Comparison of ENCODE assay signal across 18 cellular contexts in genomic region chr4:78254893-78255292, GRCh38.
DNase-seq lines count a peak whose midpoint lies in the region; ATAC-seq, FAIRE-seq and TF ChIP-seq lines count a peak whose summit lies in the region.
"Had no signal": no experiment of that assay in that cellular context is flagged by ENCODE, and none has a peak within 500 bp of the region (broad histone marks: within the 10 kb centered on the region; RNA-seq: fewer than 3 reads in every experiment).

No MANE protein-coding gene starts in this region.

- POLR2A ChIA-PET in HepG2 (lab: Yijun Ruan, JAX) = no interaction called here

- no peaks in the 10 kb centered on the region for H3F3A ChIP-seq in GM23338 (replicated peaks; ENCODE audit: low read depth)

- H3K36me3 Mint-ChIP-seq in GM23338 (ENCODE audit: low read depth) = peaks cover 74% of the 10 kb centered on the region
- H3K36me3 Mint-ChIP-seq: CD4-positive, alpha-beta memory T cell had no signal

- no TSS peak for BruUV-seq in HepG2 (replicated peaks; lab: Mats Ljungman, UMichigan)

- TF ChIP-seq POLR2A in HepG2 (IDR thresholded peaks at IDR 0.05; ENCODE audit: insufficient read depth in 1 of 2, low read depth in 2 of 2, low read length in 2 of 2) = no peak

- peaks cover 3% of the 10 kb centered on the region for H3K9me2 ChIP-seq in GM23338 (ENCODE audit: insufficient read depth)

- no peak overlapping the region for H3K4me3 ChIP-seq in GM23338
- H3K4me3 ChIP-seq in mucosa of descending colon = no peak overlapping the region
- no peak overlapping the region for H3K4me3 ChIP-seq in HepG2 (replicated peaks in 1 of 3; ENCODE audit: insufficient read depth in 1 of 3, low read depth in 2 of 3, low read length in 3 of 3)
- H3K4me3 ChIP-seq: HAP-1 had no signal

- no peak overlapping the region for H3K9ac ChIP-seq in HepG2 (ENCODE audit: insufficient read depth, low read depth, low read length)

- no peak overlapping the region for H2AFZ ChIP-seq in GM23338
- H2AFZ ChIP-seq in HepG2 (ENCODE audit: low read length) = no peak overlapping the region

- in situ Hi-C loops in HepG2 (cut with HindIII; ENCODE audit: extremely low pct_ligation_motif_present, low pct_unique_long_range_greater_than_20kb) = no loop called here

- peaks cover 24% of the 10 kb centered on the region for H3K4me1 ChIP-seq in GM23338 (ENCODE audit: insufficient read depth)
- no peaks in the 10 kb centered on the region for H3K4me1 ChIP-seq in mucosa of descending colon (ENCODE audit: low read depth)
- no peaks in the 10 kb centered on the region for H3K4me1 ChIP-seq in HepG2 (ENCODE audit: insufficient read depth, low read length)
- H3K4me1 ChIP-seq: Caco-2, HAP-1 had no signal

- H3K27ac ChIP-seq in GM23338 (ENCODE audit: low read depth) = no peak overlapping the region
- no peak overlapping the region for H3K27ac ChIP-seq in HepG2 (ENCODE audit: extremely low read length, insufficient read depth, low read length)

- WGBS in HepG2 (ENCODE audit: low lambda C conversion rate) = 62% methylated on average over 3 of the region's 4 CpGs

- peak; percentile 25 for DNase-seq in COR-L47 (lab: John Stamatoyannopoulos, UW)
- DNase-seq in GM23338 (ENCODE audit: low spot score) = no peak
- DNase-seq in NCI-H446 treated with DMSO at 0.1 percent for 48 hours (lab: John Stamatoyannopoulos, UW) = peak; percentile 18
- peak; percentile 6 for DNase-seq in cerebellum (ENCODE audit: low spot score)
- no peak for DNase-seq in NCI-H2196 (lab: John Stamatoyannopoulos, UW; ENCODE audit: unreplicated experiment)
- no peak for DNase-seq in mucosa of descending colon
- no peak for DNase-seq in NCI-H2196 treated with DMSO at 0.1 percent for 48 hours (lab: John Stamatoyannopoulos, UW; ENCODE audit: unreplicated experiment)
- no peak for DNase-seq in HepG2 (ENCODE audit: low spot score)
- DNase-seq: C1 segment of cervical spinal cord; Caco-2; CD4-positive, alpha-beta memory T cell; DMS53; GF-D8; GOT3 had no signal

- no peak for TF ChIP-seq RAD21 in HepG2 (CRISPR knock-in tag; IDR thresholded peaks at IDR 0.05)

- peaks cover 33% of the 10 kb centered on the region for H3K4me1 Mint-ChIP-seq in GM23338
- H3K4me1 Mint-ChIP-seq: CD4-positive, alpha-beta memory T cell had no signal

- H3K79me2 ChIP-seq in GM23338 (replicated peaks; ENCODE audit: insufficient read depth) (peaks cover 12% of the 10 kb centered on the region; the same call in 1 of the 2 replicates), HepG2 (ENCODE audit: insufficient read depth, low read length) (no peaks in the 10 kb centered on the region)

- peaks cover 23% of the 10 kb centered on the region; the same call in 2 of the 3 replicates for H3K9me3 Mint-ChIP-seq in GM23338

- no peak for FAIRE-seq in HepG2 (lab: Jason Lieb, UNC)
- FAIRE-seq: GM12891, GM18507, H54 had no signal

- peaks cover 3% of the 10 kb centered on the region for H3K27me3 Mint-ChIP-seq in GM23338 (ENCODE audit: insufficient read depth, low read depth, poor library complexity)
- H3K27me3 Mint-ChIP-seq: CD4-positive, alpha-beta memory T cell had no signal

- H4K20me1 ChIP-seq in GM23338 (replicated peaks; ENCODE audit: insufficient read depth) (no peaks in the 10 kb centered on the region), HepG2 (ENCODE audit: insufficient read depth, low read length) (no peaks in the 10 kb centered on the region)

- H3K36me3 ChIP-seq in GM23338 (ENCODE audit: insufficient read depth) (peaks cover 5% of the 10 kb centered on the region; the same call in 1 of the 2 replicates), mucosa of descending colon (ENCODE audit: low read depth) (no peaks in the 10 kb centered on the region), HepG2 (replicated peaks in 1 of 2; ENCODE audit: control insufficient read depth in 1 of 2, insufficient read depth in 2 of 2, low read length in 2 of 2) (peaks cover 14 to 55% of the 10 kb centered on the region in 2 experiments)
- H3K36me3 ChIP-seq: HAP-1 had no signal

- H3K4me2 ChIP-seq in GM23338 (no peak overlapping the region), HepG2 (ENCODE audit: low read depth, low read length) (no peak overlapping the region)

- CTCF ChIA-PET in HepG2 (lab: Yijun Ruan, JAX; ENCODE audit: low intra/inter-chr PET ratio, low total read pairs) = no interaction called here

- TF ChIP-seq EP300 in HepG2 (IDR thresholded peaks at IDR 0.05; ENCODE audit: low read depth in 2 of 2, low read length in 2 of 2) (no peak), HepG2 (CRISPR knock-in tag; IDR thresholded peaks at IDR 0.05; ENCODE audit: borderline replicate concordance) (no peak)

- peaks cover 12% of the 10 kb centered on the region for H3K9me3 ChIP-seq in mucosa of descending colon
- no peaks in the 10 kb centered on the region for H3K9me3 ChIP-seq in HepG2 (ENCODE audit: low read length)
- H3K9me3 ChIP-seq: Caco-2, HAP-1 had no signal

- no peak for ATAC-seq in GM23338
- ATAC-seq in mucosa of descending colon = no peak
- ATAC-seq in HepG2 = no peak

- H3K27me3 ChIP-seq in GM23338 (ENCODE audit: insufficient read depth) = no peaks in the 10 kb centered on the region
- H3K27me3 ChIP-seq in HepG2 (ENCODE audit: control insufficient read depth in 1 of 2, insufficient read depth in 2 of 2, low read length in 2 of 2) = no peaks in the 10 kb centered on the region

- intact Hi-C loops in mucosa of descending colon (cut with DNase I, micrococcal nuclease) (no loop called here), HepG2 (cut with micrococcal nuclease; ENCODE audit: unreplicated experiment) (no loop called here)

- H3K27ac Mint-ChIP-seq in GM23338 = 0 out of 2 replicates have a peak overlapping the region, but pooled peaks have one; percentile 44
- H3K27ac Mint-ChIP-seq: CD4-positive, alpha-beta memory T cell had no signal

- TF ChIP-seq CTCF in GM23338 (conservative IDR thresholded peaks at IDR 0.05; ENCODE audit: low read depth in 2 of 2) = no peak
- no peak for TF ChIP-seq CTCF in mucosa of descending colon (IDR thresholded peaks at IDR 0.05)
- no peak for TF ChIP-seq CTCF in HepG2 (CRISPR knock-in tag; IDR thresholded peaks at IDR 0.05)

- H3K4me3 Mint-ChIP-seq in GM23338 = no peak overlapping the region
- H3K4me3 Mint-ChIP-seq: CD4-positive, alpha-beta memory T cell had no signal

TF ChIP-seq in GM23338, 12 proteins besides CTCF, POLR2A, EP300 and RAD21:
- TF ChIP-seq CREB1 (CRISPR knock-in tag; IDR thresholded peaks at IDR 0.05; ENCODE audit: low read depth) = no peak
- TF ChIP-seq POLR2AphosphoS5 (IDR thresholded peaks at IDR 0.05; ENCODE audit: low read depth) = no peak

TF ChIP-seq in HepG2, 621 proteins besides CTCF, POLR2A, EP300 and RAD21:
- TF ChIP-seq ZFP62 (CRISPR knock-in tag; IDR thresholded peaks at IDR 0.05) (no peak), MTA3 (CRISPR knock-in tag; IDR thresholded peaks at IDR 0.05) (no peak), ZNF574 (CRISPR knock-in tag; IDR thresholded peaks at IDR 0.05) (no peak), ZNF558 (CRISPR knock-in tag; IDR thresholded peaks at IDR 0.05; ENCODE audit: borderline replicate concordance) (no peak), ZNF282 (IDR thresholded peaks at IDR 0.05; ENCODE audit: partially characterized antibody) (no peak), ZNF343 (CRISPR knock-in tag; IDR thresholded peaks at IDR 0.05) (no peak), ZFY (CRISPR knock-in tag; IDR thresholded peaks at IDR 0.05) (no peak), HCFC1 (IDR thresholded peaks at IDR 0.05; ENCODE audit: low read depth, low read length) (no peak), ISX (CRISPR knock-in tag; conservative IDR thresholded peaks at IDR 0.05) (no peak), ATF7 (IDR thresholded peaks at IDR 0.05) (no peak), ATF7 (CRISPR knock-in tag; IDR thresholded peaks at IDR 0.05) (no peak)

Comparison
In these comparisons a context has a peak if more than half of its experiments do, and no peak if none do; other contexts are left out.
1. DNase-seq: peak in COR-L47 (single experiment), NCI-H446 treated with DMSO at 0.1 percent for 48 hours (single experiment) and cerebellum (single experiment); none in GM23338 (single experiment), NCI-H2196 (single experiment), mucosa of descending colon (0 of 3), NCI-H2196 treated with DMSO at 0.1 percent for 48 hours (single experiment) and HepG2 (single experiment).